Comparison of ENCODE assay signal across 1 cellular context in genomic region chr3:12196684-12197083, GRCh38.
TF ChIP-seq lines count a peak whose summit lies in the region.

No MANE protein-coding gene starts in this region.

TF ChIP-seq in A549, 52 proteins besides CTCF, POLR2A, EP300 and RAD21 (continued from another document):
- TF ChIP-seq HMGXB4 (CRISPR knock-in tag; IDR thresholded peaks at IDR 0.05; ENCODE audit: borderline replicate concordance): no peak
- TF ChIP-seq MAZ (IDR thresholded peaks at IDR 0.05; ENCODE audit: borderline replicate concordance, low read depth, low read length): no peak
- no peak for TF ChIP-seq POLR2AphosphoS2 (conservative IDR thresholded peaks at IDR 0.05; ENCODE audit: low read length)
